ENCODE assay signal across 1 cellular context in genomic region chr16:57704011-57704904, GRCh38.
TF ChIP-seq lines count a peak whose summit lies in the region.

No MANE protein-coding gene starts in this region.

TF ChIP-seq in HepG2, 621 proteins besides CTCF, POLR2A, EP300 and RAD21 (continued from another document and continues in another):
- TF ChIP-seq ZBTB14 (CRISPR knock-in tag; IDR thresholded peaks at IDR 0.05), result no peak
- peak in 1 of 2 experiments; percentile 67; a peak in 2 of 4 replicates for TF ChIP-seq ATF4 (CRISPR knock-in tag; IDR thresholded peaks at IDR 0.05)
- TF ChIP-seq HNF4A (CRISPR knock-in tag; IDR thresholded peaks at IDR 0.05), result peak; percentile 71
- TF ChIP-seq SNAI1 (CRISPR knock-in tag; IDR thresholded peaks at IDR 0.05; ENCODE audit: borderline replicate concordance), result no peak
- no peak for TF ChIP-seq ZNF235 (CRISPR knock-in tag; IDR thresholded peaks at IDR 0.05; ENCODE audit: borderline replicate concordance)
- 0 out of 2 replicates have a peak, but pooled peaks have one; percentile 41 for TF ChIP-seq IRF9 (CRISPR knock-in tag; IDR thresholded peaks at IDR 0.05; ENCODE audit: borderline replicate concordance)
- no peak for TF ChIP-seq ZNF142 (CRISPR knock-in tag; IDR thresholded peaks at IDR 0.05)
- TF ChIP-seq POGK (CRISPR knock-in tag; conservative IDR thresholded peaks at IDR 0.05), result peak; percentile 71
- TF ChIP-seq ZNF563 (CRISPR knock-in tag; IDR thresholded peaks at IDR 0.05), result no peak
- no peak for TF ChIP-seq HNRNPK (IDR thresholded peaks at IDR 0.05; ENCODE audit: low read depth, low read length, poor library complexity, severe bottlenecking)
- TF ChIP-seq BRCA1 (CRISPR knock-in tag; IDR thresholded peaks at IDR 0.05), result 0 out of 2 replicates have a peak, but pooled peaks have one; percentile 21
- no peak for TF ChIP-seq U2AF1 (optimal IDR thresholded peaks at IDR 0.05; ENCODE audit: low read depth, low read length)
- no peak for TF ChIP-seq THYN1 (CRISPR knock-in tag; IDR thresholded peaks at IDR 0.05; ENCODE audit: borderline replicate concordance, low read depth)
- TF ChIP-seq NCOA1 (CRISPR knock-in tag; IDR thresholded peaks at IDR 0.05), result 0 out of 2 replicates have a peak, but pooled peaks have one; percentile 28
- TF ChIP-seq MED13 (CRISPR knock-in tag; IDR thresholded peaks at IDR 0.05), result no peak
- TF ChIP-seq ZNF616 (CRISPR knock-in tag; IDR thresholded peaks at IDR 0.05; ENCODE audit: low read depth), result 0 out of 2 replicates have a peak, but pooled peaks have one; percentile 48
- TF ChIP-seq MAFK (conservative IDR thresholded peaks at IDR 0.05 in 1 of 2, IDR thresholded peaks at IDR 0.05 in 1 of 2; ENCODE audit: low read length in 2 of 2), result no peak
- TF ChIP-seq MYPOP (CRISPR knock-in tag; IDR thresholded peaks at IDR 0.05), result no peak
- TF ChIP-seq ZSCAN9 (CRISPR knock-in tag; IDR thresholded peaks at IDR 0.05; ENCODE audit: borderline replicate concordance), result no peak
- TF ChIP-seq RBAK (CRISPR knock-in tag; IDR thresholded peaks at IDR 0.05), result no peak
- no peak for TF ChIP-seq U2AF2 (IDR thresholded peaks at IDR 0.05; ENCODE audit: low read depth, low read length)
- TF ChIP-seq ZNF512 (CRISPR knock-in tag; IDR thresholded peaks at IDR 0.05), result no peak
- TF ChIP-seq ZNF775 (CRISPR knock-in tag; IDR thresholded peaks at IDR 0.05; ENCODE audit: borderline replicate concordance), result no peak
- TF ChIP-seq MEIS1 (CRISPR knock-in tag; IDR thresholded peaks at IDR 0.05; ENCODE audit: borderline replicate concordance), result peak; percentile 88
- TF ChIP-seq ZNF350 (CRISPR knock-in tag; IDR thresholded peaks at IDR 0.05; ENCODE audit: borderline replicate concordance, low read depth), result peak; percentile 59
- no peak for TF ChIP-seq ZNF207 (IDR thresholded peaks at IDR 0.05; ENCODE audit: borderline replicate concordance)
- no peak for TF ChIP-seq EEA1 (CRISPR knock-in tag; IDR thresholded peaks at IDR 0.05; ENCODE audit: borderline replicate concordance)
- TF ChIP-seq SETDB1 (CRISPR knock-in tag; IDR thresholded peaks at IDR 0.05; ENCODE audit: borderline replicate concordance), result no peak
- peak; percentile 27; the same call in 1 of the 2 replicates for TF ChIP-seq SIX1 (CRISPR knock-in tag; IDR thresholded peaks at IDR 0.05; ENCODE audit: borderline replicate concordance)
- no peak for TF ChIP-seq YEATS2 (CRISPR knock-in tag; IDR thresholded peaks at IDR 0.05; ENCODE audit: borderline replicate concordance)
- peak; percentile 26; the same call in 1 of the 2 replicates for TF ChIP-seq NFIC (IDR thresholded peaks at IDR 0.05; ENCODE audit: low read length)
- TF ChIP-seq XBP1 (CRISPR knock-in tag; IDR thresholded peaks at IDR 0.05), result no peak
- TF ChIP-seq ZKSCAN1 (IDR thresholded peaks at IDR 0.05; ENCODE audit: low read length), result no peak
- 0 out of 2 replicates have a peak, but pooled peaks have one; percentile 21 for TF ChIP-seq RERE (CRISPR knock-in tag; IDR thresholded peaks at IDR 0.05; ENCODE audit: low read depth)
- peak; percentile 85 for TF ChIP-seq ZNF230 (CRISPR knock-in tag; IDR thresholded peaks at IDR 0.05)
- TF ChIP-seq CEBPG (CRISPR knock-in tag; IDR thresholded peaks at IDR 0.05), result peak; percentile 55
